13 cellular contexts compared by ENCODE assay signal in the genomic region with DNA sequence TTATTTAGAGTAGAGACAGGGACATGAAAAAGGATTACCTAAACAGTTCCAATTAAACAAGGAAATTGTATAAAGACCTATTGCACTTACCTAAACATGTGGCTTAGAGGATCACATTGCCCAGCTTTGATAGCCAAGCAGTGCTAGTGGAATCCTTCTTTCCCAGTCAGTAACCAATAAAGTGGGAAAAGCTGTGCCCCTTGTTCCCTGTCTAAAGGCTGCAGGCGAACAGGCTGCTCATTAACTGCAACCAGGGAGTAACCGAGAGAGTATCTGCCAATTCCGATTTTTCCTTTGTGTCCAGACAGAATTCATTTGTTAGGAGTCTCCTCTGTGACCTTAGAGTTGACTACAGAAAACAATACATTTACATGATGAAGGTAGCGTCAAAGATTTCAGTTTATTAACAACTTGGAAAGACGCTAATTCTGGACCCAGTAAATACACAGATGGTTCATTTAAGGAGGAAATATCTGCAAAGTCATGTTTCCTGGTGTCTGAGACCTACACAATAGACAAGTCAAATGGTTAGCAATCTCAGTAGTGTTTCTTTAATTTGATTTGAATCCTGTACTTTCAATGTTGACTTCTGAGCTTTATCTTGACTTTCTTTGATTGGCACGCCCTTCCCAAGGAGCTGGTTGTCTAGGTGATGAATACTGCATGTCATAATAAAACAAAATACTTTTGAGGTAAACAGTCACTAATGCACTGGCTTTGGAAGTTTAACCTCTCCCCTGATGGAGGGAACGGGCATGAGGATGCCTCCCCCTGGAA. TPM values are rescaled to one million over a fixed set of nuclear protein-coding genes. Genes with fewer than 3 reads are reported as not detected.
"Had no signal": no experiment of that assay in that cellular context is flagged by ENCODE, and none has a peak within 500 bp of the region (broad histone marks: within the 10 kb centered on the region; RNA-seq: fewer than 3 reads in every experiment).

No MANE protein-coding gene starts in this region.

- H3K9me3 ChIP-seq: uterus had no signal

- H3K9me3 Mint-ChIP-seq: activated CD4-positive, alpha-beta memory T cell treated with anti-CD3 and anti-CD28 coated beads, Interleukin-2, amount 10 ng/mL, durations not matched to agents 7 days and 5 days; activated naive CD8-positive, alpha-beta T cell treated with anti-CD3 and anti-CD28 coated beads, Interleukin-2, amount 10 ng/mL, durations not matched to agents 7 days and 5 days; natural killer cell treated with Interleukin-12 subunit alpha and Interleukin-12 subunit beta and Interleukin-15 and Interleukin-18, amount 100 ng/mL, for 72 hours had no signal

- H3K4me1 Mint-ChIP-seq: activated CD4-positive, alpha-beta memory T cell treated with anti-CD3 and anti-CD28 coated beads, Interleukin-2, amount 10 ng/mL, durations not matched to agents 7 days and 5 days had no signal

- H3K27me3 ChIP-seq: uterus had no signal

- H3K36me3 ChIP-seq: uterus had no signal

- H3K27ac Mint-ChIP-seq: activated CD4-positive, alpha-beta memory T cell treated with anti-CD3 and anti-CD28 coated beads, Interleukin-2, amount 10 ng/mL, durations not matched to agents 7 days and 5 days; activated naive CD8-positive, alpha-beta T cell treated with anti-CD3 and anti-CD28 coated beads, Interleukin-2, amount 10 ng/mL, durations not matched to agents 7 days and 5 days; natural killer cell treated with Interleukin-12 subunit alpha and Interleukin-12 subunit beta and Interleukin-15 and Interleukin-18, amount 100 ng/mL, for 72 hours had no signal

- H3K4me3 Mint-ChIP-seq: activated CD4-positive, alpha-beta memory T cell treated with anti-CD3 and anti-CD28 coated beads, Interleukin-2, amount 10 ng/mL, durations not matched to agents 7 days and 5 days; activated naive CD8-positive, alpha-beta T cell treated with anti-CD3 and anti-CD28 coated beads, Interleukin-2, amount 10 ng/mL, durations not matched to agents 7 days and 5 days; natural killer cell treated with Interleukin-12 subunit alpha and Interleukin-12 subunit beta and Interleukin-15 and Interleukin-18, amount 100 ng/mL, for 72 hours had no signal

- H3K36me3 Mint-ChIP-seq: activated naive CD8-positive, alpha-beta T cell treated with anti-CD3 and anti-CD28 coated beads, Interleukin-2, amount 10 ng/mL, durations not matched to agents 7 days and 5 days; natural killer cell treated with Interleukin-12 subunit alpha and Interleukin-12 subunit beta and Interleukin-15 and Interleukin-18, amount 100 ng/mL, for 72 hours had no signal

- FAIRE-seq: bronchial epithelial cell had no signal

- DNase-seq: activated CD4-positive, alpha-beta memory T cell treated with anti-CD3 and anti-CD28 coated beads, Interleukin-2, amount 10 ng/mL, durations not matched to agents 7 days and 5 days; activated gamma-delta T cell; activated naive CD8-positive, alpha-beta T cell treated with anti-CD3 and anti-CD28 coated beads, Interleukin-2, amount 10 ng/mL, durations not matched to agents 7 days and 5 days; activated T-cell treated with anti-CD3 and anti-CD28 coated beads, Interleukin-2, amount 50 U/mL, for 48 hours; anterior cingulate cortex; effector CD8-positive, alpha-beta T cell; hypothalamus; T1000; uterus had no signal

- H3K27ac ChIP-seq: skin epidermis, uterus, VCaP had no signal

- H3K4me1 ChIP-seq: uterus had no signal

- H3K4me3 ChIP-seq: skin epidermis, uterus had no signal

- ATAC-seq: natural killer cell treated with Interleukin-12 subunit alpha and Interleukin-12 subunit beta and Interleukin-15 and Interleukin-18, amount 100 ng/mL, for 72 hours had no signal

RNA-seq across cellular contexts. Expression of a gene that starts 57.3 kb away (rescaled TPM):
- total RNA-seq: activated naive CD8-positive, alpha-beta T cell treated with anti-CD3 and anti-CD28 coated beads, Interleukin-2, amount 10 ng/mL, durations not matched to agents 7 days and 5 days had no signal
